In genomic region chr3:185979721-185980121, GRCh38 we compare ENCODE assay signal across 15 cellular contexts.
"Had no signal": no experiment of that assay in that cellular context is flagged by ENCODE, and none has a peak within 500 bp of the region (broad histone marks: within the 10 kb centered on the region; RNA-seq: fewer than 3 reads in every experiment).

No MANE protein-coding gene starts in this region.

- H3K4me1 ChIP-seq: pancreas had no signal

- H3K36me3 ChIP-seq: left ventricle myocardium inferior, neural progenitor cell, pancreas had no signal

- H3K9me3 Mint-ChIP-seq: activated CD4-positive, alpha-beta memory T cell treated with anti-CD3 and anti-CD28 coated beads for 36 hours; activated T-cell treated with anti-CD3 and anti-CD28 coated beads, Interleukin-2, amount 50 U/mL, for 72 hours; effector memory CD8-positive, alpha-beta T cell; neural progenitor cell; stimulated activated naive CD8-positive, alpha-beta T cell treated with anti-CD3 and anti-CD28 coated beads, Interleukin-15, Interleukin-2, amounts not matched to agents 100 ng/mL and 50 ng/mL, for 24 hours had no signal

- H3K4me3 Mint-ChIP-seq: activated CD4-positive, alpha-beta memory T cell treated with anti-CD3 and anti-CD28 coated beads for 36 hours; activated T-cell treated with anti-CD3 and anti-CD28 coated beads, Interleukin-2, amount 50 U/mL, for 72 hours; effector memory CD8-positive, alpha-beta T cell; neural progenitor cell; stimulated activated naive CD8-positive, alpha-beta T cell treated with anti-CD3 and anti-CD28 coated beads, Interleukin-15, Interleukin-2, amounts not matched to agents 100 ng/mL and 50 ng/mL, for 24 hours; T-helper 17 cell had no signal

- H3K36me3 Mint-ChIP-seq: activated CD4-positive, alpha-beta memory T cell treated with anti-CD3 and anti-CD28 coated beads for 36 hours; neural progenitor cell had no signal

- H3K27ac ChIP-seq: left ventricle myocardium inferior, neural progenitor cell, pancreas had no signal

- FAIRE-seq: islet of Langerhans, pancreas had no signal

- H3K27ac Mint-ChIP-seq: activated CD4-positive, alpha-beta memory T cell treated with anti-CD3 and anti-CD28 coated beads for 36 hours; activated T-cell treated with anti-CD3 and anti-CD28 coated beads, Interleukin-2, amount 50 U/mL, for 72 hours; effector memory CD8-positive, alpha-beta T cell; neural progenitor cell; stimulated activated naive CD8-positive, alpha-beta T cell treated with anti-CD3 and anti-CD28 coated beads, Interleukin-15, Interleukin-2, amounts not matched to agents 100 ng/mL and 50 ng/mL, for 24 hours; T-helper 17 cell had no signal

- H3K27me3 ChIP-seq: pancreas had no signal

- ATAC-seq: activated T-cell treated with anti-CD3 and anti-CD28 coated beads, Interleukin-2, amount 50 U/mL, for 72 hours; effector memory CD8-positive, alpha-beta T cell; pancreas; T-helper 17 cell had no signal

- H3K9me3 ChIP-seq: left ventricle myocardium inferior, pancreas had no signal

- H3K4me3 ChIP-seq: left ventricle myocardium inferior, neural progenitor cell, pancreas had no signal

- DNase-seq: activated CD4-positive, alpha-beta memory T cell treated with anti-CD3 and anti-CD28 coated beads for 36 hours; activated CD8-positive, alpha-beta memory T cell treated with anti-CD3 and anti-CD28 coated beads, Interleukin-2, amount 50 U/mL, for 4 hours; activated naive CD4-positive, alpha-beta T cell; activated T-cell treated with anti-CD3 and anti-CD28 coated beads, Interleukin-2, amount 50 U/mL, for 72 hours; central memory CD4-positive, alpha-beta T cell; cortex of kidney; effector memory CD8-positive, alpha-beta T cell; head of caudate nucleus; left ventricle myocardium inferior; pancreas; stimulated activated CD4-positive, alpha-beta T cell treated with anti-CD3 and anti-CD28 coated beads, Interleukin-4, amount 100 ng/mL, for 24 hours; T-helper 17 cell had no signal
